22 cellular contexts compared by ENCODE assay signal in the genomic region with DNA sequence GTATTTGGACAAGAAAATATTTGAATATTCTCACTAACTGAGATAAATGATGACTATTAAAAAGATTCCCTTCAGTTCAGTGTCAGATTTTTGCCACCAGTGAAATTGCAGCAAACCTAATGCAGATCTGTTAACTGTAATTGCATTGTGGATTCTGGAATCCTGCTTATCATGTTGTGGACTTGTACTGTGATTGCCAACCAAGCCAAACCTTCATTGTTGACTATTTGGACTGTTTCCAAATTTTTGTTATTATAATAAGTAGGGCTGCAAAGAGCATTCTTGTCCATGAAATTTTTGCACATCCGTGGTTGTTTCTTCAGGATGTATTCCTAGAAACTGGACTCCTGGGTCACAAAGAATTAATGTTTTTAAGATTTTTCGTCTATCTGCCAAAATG.
"Had no signal": no experiment of that assay in that cellular context is flagged by ENCODE, and none has a peak within 500 bp of the region (broad histone marks: within the 10 kb centered on the region; RNA-seq: fewer than 3 reads in every experiment).

No MANE protein-coding gene starts in this region.

- H3K4me3 ChIP-seq: gastrocnemius medialis, left ventricle myocardium inferior, ovary, prostate gland, right atrium auricular region, transverse colon had no signal

- H3K9me3 Mint-ChIP-seq: activated CD4-positive, alpha-beta memory T cell treated with anti-CD3 and anti-CD28 coated beads for 36 hours; activated naive CD8-positive, alpha-beta T cell treated with anti-CD3 and anti-CD28 coated beads, Interleukin-2, amount 50 U/mL, for 24 hours; activated T-cell treated with anti-CD3 and anti-CD28 coated beads, Interleukin-2, amount 50 U/mL, for 72 hours had no signal

- H3K4me3 Mint-ChIP-seq: activated CD4-positive, alpha-beta memory T cell treated with anti-CD3 and anti-CD28 coated beads for 36 hours; activated naive CD8-positive, alpha-beta T cell treated with anti-CD3 and anti-CD28 coated beads, Interleukin-2, amount 50 U/mL, for 24 hours; activated T-cell treated with anti-CD3 and anti-CD28 coated beads, Interleukin-2, amount 50 U/mL, for 72 hours; brain; nephron; T-helper 17 cell had no signal

- H3K27ac ChIP-seq: gastrocnemius medialis, left ventricle myocardium inferior, neutrophil, ovary, prostate gland, right atrium auricular region, transverse colon had no signal

- H3K27me3 ChIP-seq: gastrocnemius medialis, ovary, right atrium auricular region, transverse colon had no signal

- H3K36me3 ChIP-seq: gastrocnemius medialis, left ventricle myocardium inferior, neutrophil, ovary, prostate gland, right atrium auricular region, transverse colon had no signal

- H3K9me3 ChIP-seq: gastrocnemius medialis, left ventricle myocardium inferior, neutrophil, ovary, prostate gland, right atrium auricular region, transverse colon had no signal

- H3K4me1 ChIP-seq: gastrocnemius medialis, prostate gland, transverse colon had no signal

- DNase-seq: activated CD4-positive, alpha-beta memory T cell treated with anti-CD3 and anti-CD28 coated beads for 36 hours; activated CD4-positive, alpha-beta T cell treated with anti-CD3 and anti-CD28 coated beads for 48 hours; activated effector memory CD4-positive, alpha-beta T cell treated with anti-CD3 and anti-CD28 coated beads, Interleukin-2, amount 50 U/mL, for 16 hours; activated naive CD4-positive, alpha-beta T cell treated with anti-CD3 and anti-CD28 coated beads, Interleukin-2, amount 50 U/mL, for 16 hours; activated naive CD8-positive, alpha-beta T cell treated with anti-CD3 and anti-CD28 coated beads, Interleukin-2, amount 50 U/mL, for 24 hours; activated T-cell treated with anti-CD3 and anti-CD28 coated beads, Interleukin-2, amount 50 U/mL, for 72 hours; effector CD8-positive, alpha-beta T cell; gastrocnemius medialis; hippocampal formation; kidney glomerular epithelial cell; left ventricle myocardium inferior; mammary epithelial cell; midbrain; ovary; T-helper 17 cell; transverse colon had no signal

- H3K36me3 Mint-ChIP-seq: activated CD4-positive, alpha-beta memory T cell treated with anti-CD3 and anti-CD28 coated beads for 36 hours; brain had no signal

- H3K4me1 Mint-ChIP-seq: activated naive CD8-positive, alpha-beta T cell treated with anti-CD3 and anti-CD28 coated beads, Interleukin-2, amount 50 U/mL, for 24 hours had no signal

- ATAC-seq: activated naive CD8-positive, alpha-beta T cell treated with anti-CD3 and anti-CD28 coated beads, Interleukin-2, amount 50 U/mL, for 24 hours; activated T-cell treated with anti-CD3 and anti-CD28 coated beads, Interleukin-2, amount 50 U/mL, for 72 hours; esophagus mucosa; gastrocnemius medialis; T-helper 17 cell had no signal

- H3K27ac Mint-ChIP-seq: activated CD4-positive, alpha-beta memory T cell treated with anti-CD3 and anti-CD28 coated beads for 36 hours; activated naive CD8-positive, alpha-beta T cell treated with anti-CD3 and anti-CD28 coated beads, Interleukin-2, amount 50 U/mL, for 24 hours; activated T-cell treated with anti-CD3 and anti-CD28 coated beads, Interleukin-2, amount 50 U/mL, for 72 hours; T-helper 17 cell had no signal
